In genomic region chr22:45673482-45674175, GRCh38 we compare ENCODE assay signal across 8 cellular contexts. TPM values are rescaled to one million over a fixed set of nuclear protein-coding genes. Genes with fewer than 3 reads are reported as not detected.
DNase-seq lines count a peak whose midpoint lies in the region; ATAC-seq, FAIRE-seq and TF ChIP-seq lines count a peak whose summit lies in the region.

No MANE protein-coding gene starts in this region.

- H3K4me1 Mint-ChIP-seq in WTC11 (peaks cover 27% of the 10 kb centered on the region), immature natural killer cell (peaks cover 29 to 33% of the 10 kb centered on the region in 2 donors)

- H3K27me3 Mint-ChIP-seq in WTC11 (ENCODE audit: low read depth) (no peaks in the 10 kb centered on the region), immature natural killer cell (ENCODE audit: low read depth in 3 of 3) (peaks cover 0 to 2% (median 1%) of the 10 kb centered on the region in 3 donors)

- peaks cover 37% of the 10 kb centered on the region for H3K4me1 ChIP-seq in BLaER1
- peaks cover 10% of the 10 kb centered on the region for H3K4me1 ChIP-seq in HUES6 (ENCODE audit: control insufficient read depth, insufficient read depth, low read length)

- H3K27ac Mint-ChIP-seq in WTC11 (peak overlapping the region; percentile 23), immature natural killer cell (peak overlapping the region in 4 of 6 donors; percentile 20 to 89 (median 67))

- TF ChIP-seq POLR2A in GM12892 (IDR thresholded peaks at IDR 0.05; ENCODE audit: low read depth, low read length): no peak

- no peak overlapping the region for H3K27ac ChIP-seq in BLaER1
- H3K27ac ChIP-seq in HUES6 (ENCODE audit: low read depth, low read length): no peak overlapping the region

- peak overlapping the region; percentile 99 for H3K4me2 ChIP-seq in BLaER1

- TF ChIP-seq CTCF in WTC11 (IDR thresholded peaks at IDR 0.05): no peak

- H3K36me3 Mint-ChIP-seq in WTC11: 0 out of 2 replicates have a peak, but pooled peaks cover 7% of the 10 kb centered on the region
- no peaks in the 10 kb centered on the region for H3K36me3 Mint-ChIP-seq in immature natural killer cell

- H4K20me1 ChIP-seq in BLaER1: peaks cover 65% of the 10 kb centered on the region

- H3K36me3 ChIP-seq in BLaER1 (peaks cover 22% of the 10 kb centered on the region), HUES6 (ENCODE audit: control insufficient read depth, insufficient read depth, low read length) (peaks cover 2% of the 10 kb centered on the region; the same call in 1 of the 2 replicates)

- DNase-seq in WTC11 (ENCODE audit: low spot score) (no peak), immature natural killer cell (no peak), C1 segment of cervical spinal cord (lab: John Stamatoyannopoulos, UW) (no peak), NCI-H1694 treated with DMSO at 0.1 percent for 48 hours (lab: John Stamatoyannopoulos, UW) (no peak), GM12892 (ENCODE audit: insufficient read length) (no peak), SW 1271 (lab: John Stamatoyannopoulos, UW) (no peak)

- H3K9me3 ChIP-seq in BLaER1 (no peaks in the 10 kb centered on the region), HUES6 (ENCODE audit: control insufficient read depth, insufficient read depth, low read depth, low read length) (no peaks in the 10 kb centered on the region)

- CTCF ChIA-PET in WTC11 (lab: Charles Lee): no interaction called here

- no peak for FAIRE-seq in GM12892 (lab: Jason Lieb, UNC)

- no peaks in the 10 kb centered on the region for H3K9me3 Mint-ChIP-seq in WTC11
- H3K9me3 Mint-ChIP-seq in immature natural killer cell: no peaks in the 10 kb centered on the region

- POLR2A ChIA-PET in WTC11 (lab: Charles Lee): no interaction called here

- peak overlapping the region; percentile 92 for H3K4me3 Mint-ChIP-seq in WTC11
- peak overlapping the region; percentile 82 to 89 (median 87) for H3K4me3 Mint-ChIP-seq in immature natural killer cell

- H3K27me3 ChIP-seq in BLaER1: no peaks in the 10 kb centered on the region
- H3K27me3 ChIP-seq in HUES6 (ENCODE audit: control insufficient read depth, insufficient read depth, low read length): no peaks in the 10 kb centered on the region

- H3K4me3 ChIP-seq in BLaER1 (peak overlapping the region; percentile 90; the same call in 1 of the 2 replicates), HUES6 (ENCODE audit: low read depth, low read length) (peak overlapping the region; percentile 95)

- no peak for ATAC-seq in WTC11

- H3K9ac ChIP-seq in BLaER1 (peak overlapping the region; percentile 93; the same call in 1 of the 2 replicates), HUES6 (ENCODE audit: low read length) (no peak overlapping the region)

TF ChIP-seq in WTC11, 78 proteins besides CTCF, POLR2A, EP300 and RAD21:
- TF ChIP-seq EMX1 (CRISPR knock-in tag; IDR thresholded peaks at IDR 0.05): no peak

RNA-seq across cellular contexts. Expression of gene ATXN10, which starts 2.0 kb away (rescaled TPM):
- 185 to 194 TPM (median 189 TPM) in 3 replicates for total RNA-seq in WTC11 (2021)
- 100 to 1,000 TPM in 2 of 3 donors, 10 to 100 TPM in 1; 97.7 to 113 (median 112) TPM for polyA plus RNA-seq in immature natural killer cell
- 171 TPM for polyA plus RNA-seq in GM12892 (2012; ENCODE audit: missing spikeins)
